16 cellular contexts compared by ENCODE assay signal in the genomic region with DNA sequence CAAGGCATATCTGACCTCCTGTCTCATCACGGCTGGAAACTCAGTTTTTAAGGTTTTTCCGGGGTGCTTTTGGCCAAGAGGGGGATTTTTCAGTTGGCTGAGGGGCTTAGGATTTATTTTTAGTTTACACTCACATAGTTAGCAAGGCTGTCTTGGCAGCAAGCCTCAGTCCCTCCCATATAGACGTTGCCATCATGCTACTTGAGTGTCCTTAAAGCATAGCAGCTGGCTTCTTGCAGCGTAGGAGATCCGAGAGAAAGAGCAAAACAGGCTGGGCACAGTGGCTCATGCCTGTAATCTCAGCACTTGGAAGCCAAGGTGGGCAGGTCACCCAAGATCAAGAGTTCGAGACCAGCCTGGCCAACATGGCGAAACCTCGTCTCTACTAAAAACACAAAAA.
A peak's percentile ranks its signal among the peaks of the same experiment; 100 is the strongest.
DNase-seq lines count a peak whose midpoint lies in the region; ATAC-seq and TF ChIP-seq lines count a peak whose summit lies in the region.
"Had no signal": no experiment of that assay in that cellular context is flagged by ENCODE, and none has a peak within 500 bp of the region (broad histone marks: within the 10 kb centered on the region; RNA-seq: fewer than 3 reads in every experiment).

No MANE protein-coding gene starts in this region.

- peak overlapping the region; percentile 18 to 57 (median 25) for H3K27ac Mint-ChIP-seq in nephron
- H3K27ac Mint-ChIP-seq: B cell; CD4-positive, alpha-beta T cell had no signal

- H3K4me1 ChIP-seq in hepatocyte (ENCODE audit: insufficient read depth) (no peaks in the 10 kb centered on the region), thyroid gland (no peaks in the 10 kb centered on the region)

- intact Hi-C loops in thyroid gland (cut with DNase I), result no loop called here

- peak overlapping the region; percentile 23 for H3K4me2 ChIP-seq in hepatocyte

- H3K36me3 ChIP-seq in hepatocyte (replicated peaks; ENCODE audit: insufficient read depth, low read depth) (no peaks in the 10 kb centered on the region), thyroid gland (no peaks in the 10 kb centered on the region)

- peak overlapping the region in 1 of 3 experiments; percentile 2 for H3K4me3 Mint-ChIP-seq in nephron
- H3K4me3 Mint-ChIP-seq: B cell; CD4-positive, alpha-beta T cell had no signal

- H3K27me3 Mint-ChIP-seq in nephron (ENCODE audit: low read depth), result peaks cover 12% of the 10 kb centered on the region

- no peak for TF ChIP-seq CTCF in hepatocyte (IDR thresholded peaks at IDR 0.05; ENCODE audit: poor library complexity)
- no peak for TF ChIP-seq CTCF in nephron (IDR thresholded peaks at IDR 0.05; ENCODE audit: unreplicated experiment in 3 of 3)
- no peak for TF ChIP-seq CTCF in thyroid gland (IDR thresholded peaks at IDR 0.05)
- no peak for TF ChIP-seq CTCF in GM10248 (IDR thresholded peaks at IDR 0.05; ENCODE audit: control extremely low read depth, extremely low read depth, low read depth, missing control alignments)

- no peak for TF ChIP-seq POLR2A in thyroid gland (IDR thresholded peaks at IDR 0.05)

- no peak overlapping the region for H2AFZ ChIP-seq in hepatocyte
- H2AFZ ChIP-seq: GM23248 had no signal

- H4K20me1 ChIP-seq in hepatocyte (ENCODE audit: insufficient read depth, poor library complexity, severe bottlenecking), result no peaks in the 10 kb centered on the region

- H3K4me3 ChIP-seq in hepatocyte, result no peak overlapping the region
- no peak overlapping the region for H3K4me3 ChIP-seq in thyroid gland (replicated peaks in 1 of 3)
- H3K4me3 ChIP-seq: GM23248 had no signal

- POLR2A ChIA-PET in GM10248 (lab: Yijun Ruan, JAX), result no interaction called here

- H3K9me2 ChIP-seq in hepatocyte (replicated peaks; ENCODE audit: insufficient read depth), result no peaks in the 10 kb centered on the region

- no peaks in the 10 kb centered on the region for H3K79me2 ChIP-seq in hepatocyte

- H3K36me3 Mint-ChIP-seq in nephron (ENCODE audit: low read depth), result no peaks in the 10 kb centered on the region

- no peaks in the 10 kb centered on the region for H3K9me3 Mint-ChIP-seq in nephron
- H3K9me3 Mint-ChIP-seq: CD4-positive, alpha-beta T cell had no signal

- 78% methylated on average over 8 of the region's 8 CpGs for WGBS in hepatocyte (ENCODE audit: low lambda C conversion rate, missing lambda C conversion rate)
- 33 to 39% methylated on average over 8 of the region's 8 CpGs for WGBS in thyroid gland, 2 donors

- H3K27me3 ChIP-seq in hepatocyte (no peaks in the 10 kb centered on the region), thyroid gland (no peaks in the 10 kb centered on the region)

- ATAC-seq in HG03159 (IDR thresholded peaks at IDR 0.05; ENCODE audit: unreplicated experiment), result no peak

- H3K9me3 ChIP-seq in hepatocyte (ENCODE audit: low read depth) (no peaks in the 10 kb centered on the region), thyroid gland (no peaks in the 10 kb centered on the region)

- H3K27ac ChIP-seq in hepatocyte, result no peak overlapping the region
- H3K27ac ChIP-seq in thyroid gland, result no peak overlapping the region
- H3K27ac ChIP-seq: GM23248 had no signal

- CTCF ChIA-PET in GM10248 (lab: Yijun Ruan, JAX), result interaction anchor here (0.9 kb wide), 1 partner anchor 14 kb away, joined by 3 read pairs; no protein-coding TSS in a partner anchor

- H3K4me1 Mint-ChIP-seq in nephron, result peaks cover 9% of the 10 kb centered on the region
- H3K4me1 Mint-ChIP-seq: B cell had no signal

- DNase-seq in NCI-H1436 (lab: John Stamatoyannopoulos, UW) (peak; percentile 1), NCI-H1436 treated with DMSO at 0.1 percent for 48 hours (lab: John Stamatoyannopoulos, UW) (no peak), hepatocyte (ENCODE audit: low spot score) (peak; percentile 24), thyroid gland (peak; percentile 23 to 31), GM10248 (ENCODE audit: extremely low spot score) (no peak)
- no peak for DNase-seq in activated CD4-positive, CD25-positive, alpha-beta regulatory T cell (lab: John Stamatoyannopoulos, UW)
- DNase-seq: C1 segment of cervical spinal cord; Calu3; CD4-positive, alpha-beta T cell; DMS153; GF-D8; GM23248; H7 had no signal

Comparison
In these comparisons a context has a peak if more than half of its experiments do, and no peak if none do; other contexts are left out.
1. DNase-seq: peak in NCI-H1436 (single experiment), hepatocyte (single experiment) and thyroid gland (2 of 2); none in NCI-H1436 treated with DMSO at 0.1 percent for 48 hours (single experiment), GM10248 (single experiment) and activated CD4-positive, CD25-positive, alpha-beta regulatory T cell (0 of 4).